12 cellular contexts compared by ENCODE assay signal in the genomic region with DNA sequence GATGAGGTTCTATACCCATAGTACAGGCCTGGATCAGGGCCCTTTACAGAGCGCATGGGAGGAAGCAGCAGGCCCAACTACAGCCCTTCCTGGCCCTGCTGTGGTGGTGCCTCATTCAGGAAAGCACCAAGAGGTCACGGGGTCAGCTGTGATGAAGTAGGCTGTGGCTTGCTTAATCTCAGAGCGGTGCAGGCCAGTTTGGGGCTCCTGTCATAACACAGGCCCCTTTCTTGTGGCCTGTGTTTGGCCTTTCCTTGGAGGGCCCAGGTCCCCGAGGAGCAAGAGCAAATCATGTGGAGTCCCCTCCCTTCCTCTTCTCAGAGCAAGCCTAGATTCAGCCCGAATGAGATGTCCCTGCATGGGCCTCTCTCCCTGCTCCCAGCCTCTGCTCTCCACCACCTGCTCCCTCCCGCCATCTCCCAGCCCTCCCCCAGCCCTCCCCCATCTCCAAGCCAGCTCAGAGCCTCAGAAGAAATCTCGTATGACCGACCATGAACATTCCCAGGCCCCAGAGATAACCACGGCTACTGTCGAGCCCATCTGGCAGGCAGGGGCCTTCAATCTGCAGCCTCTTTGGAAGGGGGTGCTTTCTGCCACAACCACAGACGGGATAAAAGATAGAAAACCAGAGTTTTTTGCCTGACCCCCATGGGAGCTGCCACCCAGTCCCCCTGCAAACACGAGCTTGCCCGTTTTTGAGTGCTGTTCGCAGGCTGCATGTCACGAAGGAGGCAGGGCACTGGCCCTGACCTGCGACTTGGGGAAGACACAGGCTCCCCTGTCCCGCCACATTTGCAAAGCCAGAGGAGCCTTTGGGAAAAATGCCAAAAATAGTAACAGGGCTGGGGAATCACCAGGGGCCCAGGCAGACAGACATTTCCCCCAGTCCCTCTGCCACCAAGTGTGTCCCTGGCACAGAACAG. TPM values are rescaled to one million over a fixed set of nuclear protein-coding genes. Genes with fewer than 3 reads are reported as not detected.
DNase-seq lines count a peak whose midpoint lies in the region; ATAC-seq lines count a peak whose summit lies in the region.
"Had no signal": no experiment of that assay in that cellular context is flagged by ENCODE, and none has a peak within 500 bp of the region (broad histone marks: within the 10 kb centered on the region; RNA-seq: fewer than 3 reads in every experiment).

No MANE protein-coding gene starts in this region.

- DNase-seq in HCEC 1CT: peak; percentile 90
- DNase-seq in SKM-1 (lab: John Stamatoyannopoulos, UW; ENCODE audit: unreplicated experiment): peak; percentile 90
- peak; percentile 26 for DNase-seq in fibroblast of the conjunctiva (ENCODE audit: low read depth)
- DNase-seq in posterior vena cava (ENCODE audit: low spot score): peak; percentile 94
- no peak for DNase-seq in activated CD8-positive, alpha-beta memory T cell treated with anti-CD3 and anti-CD28 coated beads, Interleukin-2, amount 50 U/mL, for 48 hours
- DNase-seq in activated T-cell treated with anti-CD3 and anti-CD28 coated beads, Interleukin-2, amount 50 U/mL, for 1 hour: no peak
- DNase-seq in pons (ENCODE audit: low spot score): no peak
- DNase-seq: activated CD4-positive, CD25-positive, alpha-beta regulatory T cell treated with anti-CD3 and anti-CD28 coated beads, Interleukin-2, amount 50 U/mL, for 72 hours; dorsolateral prefrontal cortex; NCI-H187 had no signal

- intact Hi-C loops in posterior vena cava (cut with DNase I): no loop called here

- no peak for ATAC-seq in HG03342 (IDR thresholded peaks at IDR 0.05; ENCODE audit: unreplicated experiment)
- ATAC-seq: stimulated activated memory B cell treated with anti-CD40 and anti-IgM and Interleukin-4, amounts not matched to agents 10 μg/mL and 1 μg/mL and 100 μg/mL, for 72 hours had no signal

RNA-seq across cellular contexts. Expression of a gene that starts 32.3 kb away (rescaled TPM):
- 10 to 100 TPM; 29.9 to 36.4 TPM for total RNA-seq in posterior vena cava

Comparison
In these comparisons a context has a peak if more than half of its experiments do, and no peak if none do; other contexts are left out.
1. DNase-seq: peak in HCEC 1CT (single experiment), SKM-1 (single experiment), fibroblast of the conjunctiva (single experiment) and posterior vena cava (single experiment); none in activated CD8-positive, alpha-beta memory T cell treated with anti-CD3 and anti-CD28 coated beads, Interleukin-2, amount 50 U/mL, for 48 hours (single experiment), activated T-cell treated with anti-CD3 and anti-CD28 coated beads, Interleukin-2, amount 50 U/mL, for 1 hour (single experiment) and pons (single experiment).